19 cellular contexts compared by ENCODE assay signal in genomic region chr17:44079877-44080821, GRCh38. TPM values are rescaled to one million over a fixed set of nuclear protein-coding genes. Genes with fewer than 3 reads are reported as not detected.
DNase-seq lines count a peak whose midpoint lies in the region; ATAC-seq and TF ChIP-seq lines count a peak whose summit lies in the region.
"Had no signal": no experiment of that assay in that cellular context is flagged by ENCODE, and none has a peak within 500 bp of the region (broad histone marks: within the 10 kb centered on the region; RNA-seq: fewer than 3 reads in every experiment).

No MANE protein-coding gene starts in this region.

- H3K27me3 Mint-ChIP-seq in brain = no peaks in the 10 kb centered on the region
- peaks cover 7% of the 10 kb centered on the region for H3K27me3 Mint-ChIP-seq in neural progenitor cell (ENCODE audit: insufficient read depth, low read depth)
- H3K27me3 Mint-ChIP-seq: activated naive CD4-positive, alpha-beta T cell treated with anti-CD3 and anti-CD28 coated beads, Interleukin-2, amount 50 U/mL, for 24 hours had no signal

- ATAC-seq in HG03571 (IDR thresholded peaks at IDR 0.05; ENCODE audit: unreplicated experiment) = no peak
- ATAC-seq in GM19023 (IDR thresholded peaks at IDR 0.05; ENCODE audit: unreplicated experiment) = no peak
- ATAC-seq: body of pancreas, GM23338 had no signal

- H3K27ac ChIP-seq in Karpas-422 (ENCODE audit: low read length) = peak overlapping the region; percentile 47; the same call in 1 of the 2 replicates
- no peak overlapping the region for H3K27ac ChIP-seq in neural progenitor cell
- H3K27ac ChIP-seq: body of pancreas, left ventricle myocardium inferior, parathyroid adenoma had no signal

- H3K9me3 Mint-ChIP-seq in brain (no peaks in the 10 kb centered on the region), neural progenitor cell (no peaks in the 10 kb centered on the region)
- H3K9me3 Mint-ChIP-seq: activated naive CD4-positive, alpha-beta T cell treated with anti-CD3 and anti-CD28 coated beads, Interleukin-2, amount 50 U/mL, for 24 hours; GM23338 had no signal

- H3K9me2 ChIP-seq in Karpas-422 (replicated peaks; ENCODE audit: insufficient read depth, low read length) = no peaks in the 10 kb centered on the region

- H3K4me1 Mint-ChIP-seq in brain = peaks cover 7% of the 10 kb centered on the region
- H3K4me1 Mint-ChIP-seq in neural progenitor cell = peaks cover 36% of the 10 kb centered on the region
- H3K4me1 Mint-ChIP-seq: activated naive CD4-positive, alpha-beta T cell treated with anti-CD3 and anti-CD28 coated beads, Interleukin-2, amount 50 U/mL, for 24 hours had no signal

- H3K36me3 Mint-ChIP-seq in brain (peaks cover 56% of the 10 kb centered on the region), neural progenitor cell (peaks cover 40% of the 10 kb centered on the region)

- H3F3A ChIP-seq in neural progenitor cell (ENCODE audit: low read depth) = peaks cover 25% of the 10 kb centered on the region

- H3K9me3 ChIP-seq in Karpas-422 (ENCODE audit: low read length) (no peaks in the 10 kb centered on the region), neural progenitor cell (ENCODE audit: low read depth) (no peaks in the 10 kb centered on the region)
- H3K9me3 ChIP-seq: body of pancreas, left ventricle myocardium inferior, SJSA1, thoracic aorta had no signal

- H3K27ac Mint-ChIP-seq in brain (peak overlapping the region; percentile 21 to 74 (median 51)), neural progenitor cell (peak overlapping the region; percentile 87)
- H3K27ac Mint-ChIP-seq: activated naive CD4-positive, alpha-beta T cell treated with anti-CD3 and anti-CD28 coated beads, Interleukin-2, amount 50 U/mL, for 24 hours; GM23338 had no signal

- H2AFZ ChIP-seq in Karpas-422 (ENCODE audit: low read length) = no peak overlapping the region
- H2AFZ ChIP-seq in neural progenitor cell (replicated peaks) = no peak overlapping the region
- H2AFZ ChIP-seq: GM23338, parathyroid adenoma had no signal

- H3K4me3 Mint-ChIP-seq in brain (no peak overlapping the region), neural progenitor cell (peak overlapping the region; percentile 48)
- H3K4me3 Mint-ChIP-seq: activated naive CD4-positive, alpha-beta T cell treated with anti-CD3 and anti-CD28 coated beads, Interleukin-2, amount 50 U/mL, for 24 hours; GM23338 had no signal

- H4K20me1 ChIP-seq in Karpas-422 (ENCODE audit: insufficient read depth, low read depth, low read length) (no peaks in the 10 kb centered on the region; the same call in 1 of the 2 replicates), neural progenitor cell (ENCODE audit: low read depth) (peaks cover 3% of the 10 kb centered on the region)

- no peaks in the 10 kb centered on the region for H3K27me3 ChIP-seq in Karpas-422 (ENCODE audit: low read length)
- H3K27me3 ChIP-seq in neural progenitor cell = no peaks in the 10 kb centered on the region
- H3K27me3 ChIP-seq: body of pancreas, SJSA1 had no signal

- TF ChIP-seq CTCF in brain (conservative IDR thresholded peaks at IDR 0.05) = no peak
- TF ChIP-seq CTCF in neural progenitor cell (IDR thresholded peaks at IDR 0.05) = no peak

- DNase-seq in CD1c-positive myeloid dendritic cell (ENCODE audit: extremely low spot score) = peak; percentile 59
- DNase-seq in Karpas-422 = peak; percentile 52
- DNase-seq in neural progenitor cell (ENCODE audit: low spot score) = no peak
- no peak for DNase-seq in effector CD8-positive, alpha-beta T cell (lab: John Stamatoyannopoulos, UW)
- DNase-seq: activated CD4-positive, alpha-beta T cell treated with anti-CD3 and anti-CD28 coated beads for 48 hours; body of pancreas; C1 segment of cervical spinal cord; erythroblast; left ventricle myocardium inferior; NCI-H1694 treated with DMSO at 0.1 percent for 48 hours; stimulated activated CD4-positive, alpha-beta T cell treated with anti-CD3 and anti-CD28 coated beads, Interleukin-4, amount 100 ng/mL, for 24 hours had no signal

- peaks cover 10% of the 10 kb centered on the region; the same call in 1 of the 2 replicates for H3K36me3 ChIP-seq in Karpas-422 (ENCODE audit: insufficient read depth, low read length)
- no peaks in the 10 kb centered on the region for H3K36me3 ChIP-seq in neural progenitor cell

- H3K9ac ChIP-seq in Karpas-422 (ENCODE audit: low read length) (no peak overlapping the region), neural progenitor cell (no peak overlapping the region)
- H3K9ac ChIP-seq: parathyroid adenoma had no signal

- H3K79me2 ChIP-seq in Karpas-422 (ENCODE audit: low read length) = no peaks in the 10 kb centered on the region
- no peaks in the 10 kb centered on the region for H3K79me2 ChIP-seq in neural progenitor cell (ENCODE audit: low read depth)

- H3K4me3 ChIP-seq in Karpas-422 (ENCODE audit: low read length) (no peak overlapping the region), neural progenitor cell (no peak overlapping the region)
- H3K4me3 ChIP-seq: body of pancreas, GM23338, left ventricle myocardium inferior, SJSA1, thoracic aorta had no signal

- H3K4me2 ChIP-seq in Karpas-422 (ENCODE audit: low read depth, low read length, poor library complexity, severe bottlenecking) (peak overlapping the region; percentile 41), neural progenitor cell (no peak overlapping the region)
- H3K4me2 ChIP-seq: GM23338 had no signal

- H3K4me1 ChIP-seq in Karpas-422 (ENCODE audit: low read length) = peaks cover 14% of the 10 kb centered on the region
- H3K4me1 ChIP-seq in neural progenitor cell = peaks cover 9% of the 10 kb centered on the region
- H3K4me1 ChIP-seq: body of pancreas, parathyroid adenoma had no signal

RNA-seq across cellular contexts. Expression of gene G6PC3, which starts 9.6 kb away (rescaled TPM):
- 43.6 and 59.6 TPM in 2 replicates for total RNA-seq in Karpas-422 (2014; rRNA removed; shearing (Covaris generic); ENCODE audit: low replicate concordance)
- 187 TPM for polyA plus RNA-seq in brain (ENCODE audit: insufficient read depth, low read depth, low replicate concordance)
- total RNA-seq in neural progenitor cell (ENCODE audit: low replicate concordance) = 16.6 and 55.1 TPM in 2 replicates

RNA-seq across cellular contexts. Expression of gene LSM12, which starts 13.7 kb away (rescaled TPM):
- 43.9 and 73.1 TPM in 2 replicates for total RNA-seq in Karpas-422 (2014; rRNA removed; shearing (Covaris generic); ENCODE audit: low replicate concordance)
- polyA plus RNA-seq in brain (ENCODE audit: insufficient read depth, low read depth, low replicate concordance) = 45.1 TPM
- total RNA-seq in neural progenitor cell (ENCODE audit: low replicate concordance) = 69.6 and 76.7 TPM in 2 replicates

RNA-seq across cellular contexts. Expression of gene HDAC5, which starts 43.3 kb away (rescaled TPM):
- total RNA-seq in Karpas-422 (2014; rRNA removed; shearing (Covaris generic); ENCODE audit: low replicate concordance) = 24.4 and 44.2 TPM in 2 replicates
- 123 TPM for polyA plus RNA-seq in brain (ENCODE audit: insufficient read depth, low read depth, low replicate concordance)
- 23.6 and 71.0 TPM in 2 replicates for total RNA-seq in neural progenitor cell (ENCODE audit: low replicate concordance)

Comparison
In these comparisons a context has a peak if more than half of its experiments do, and no peak if none do; other contexts are left out.
1. DNase-seq: peak in CD1c-positive myeloid dendritic cell (single experiment) and Karpas-422 (single experiment); none in neural progenitor cell (single experiment) and effector CD8-positive, alpha-beta T cell (single experiment).